1 cellular context compared by ENCODE assay signal in the genomic region with DNA sequence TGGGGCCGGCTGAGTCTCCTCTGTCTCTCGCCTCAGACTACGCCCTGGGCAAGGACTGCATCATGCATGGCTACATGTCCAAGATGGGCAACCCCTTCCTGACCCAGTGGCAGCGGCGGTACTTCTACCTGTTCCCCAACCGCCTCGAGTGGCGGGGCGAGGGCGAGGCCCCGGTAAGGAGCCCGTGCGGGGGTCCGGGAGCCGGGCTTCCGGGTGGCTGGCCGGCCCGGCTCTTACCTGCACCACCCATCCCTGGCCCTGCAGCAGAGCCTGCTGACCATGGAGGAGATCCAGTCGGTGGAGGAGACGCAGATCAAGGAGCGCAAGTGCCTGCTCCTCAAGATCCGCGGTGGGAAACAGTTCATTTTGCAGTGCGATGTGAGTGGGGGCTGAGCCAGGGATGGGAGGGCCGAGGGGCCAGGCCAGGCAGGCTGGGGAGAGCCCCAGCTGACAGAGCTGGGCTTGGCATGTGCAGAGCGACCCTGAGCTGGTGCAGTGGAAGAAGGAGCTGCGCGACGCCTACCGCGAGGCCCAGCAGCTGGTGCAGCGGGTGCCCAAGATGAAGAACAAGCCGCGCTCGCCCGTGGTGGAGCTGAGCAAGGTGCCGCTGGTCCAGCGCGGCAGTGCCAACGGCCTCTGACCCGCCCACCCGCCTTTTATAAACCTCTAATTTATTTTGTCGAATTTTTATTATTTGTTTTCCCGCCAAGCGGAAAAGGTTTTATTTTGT.
A peak's percentile ranks its signal among the peaks of the same experiment; 100 is the strongest.
TF ChIP-seq lines count a peak whose summit lies in the region.

No MANE protein-coding gene starts in this region.

TF ChIP-seq in K562, 482 proteins besides CTCF, POLR2A, EP300 and RAD21:
- TF ChIP-seq SP2 (IDR thresholded peaks at IDR 0.05; ENCODE audit: extremely low read depth, low read depth, low read length, poor library complexity, severe bottlenecking) (no peak), PPARD (CRISPR knock-in tag; IDR thresholded peaks at IDR 0.05) (no peak), ZNF778 (CRISPR knock-in tag; IDR thresholded peaks at IDR 0.05) (no peak), ZNF445 (CRISPR knock-in tag; IDR thresholded peaks at IDR 0.05; ENCODE audit: low read depth) (no peak), ZC3H8 (IDR thresholded peaks at IDR 0.05) (no peak), ZNF146 (CRISPR knock-in tag; IDR thresholded peaks at IDR 0.05; ENCODE audit: unreplicated experiment) (no peak), KLF6 (CRISPR knock-in tag; IDR thresholded peaks at IDR 0.05; ENCODE audit: borderline replicate concordance) (no peak), RBFOX2 (IDR thresholded peaks at IDR 0.05; ENCODE audit: low read depth, low read length) (0 out of 2 replicates have a peak, but pooled peaks have one; percentile 1), CSDE1 (IDR thresholded peaks at IDR 0.05) (no peak), CBFA2T3 (IDR thresholded peaks at IDR 0.05) (no peak), U2AF2 (optimal IDR thresholded peaks at IDR 0.05; ENCODE audit: low read depth, low read length) (no peak), HDGF (IDR thresholded peaks at IDR 0.05) (no peak), KDM5B (IDR thresholded peaks at IDR 0.05; ENCODE audit: insufficient replicate concordance, low read depth, low read length) (no peak), ILF3 (IDR thresholded peaks at IDR 0.05; ENCODE audit: borderline replicate concordance) (no peak), HMG20A (CRISPR knock-in tag; conservative IDR thresholded peaks at IDR 0.05) (no peak), BRD9 (IDR thresholded peaks at IDR 0.05; ENCODE audit: low read depth, partially characterized antibody) (no peak), ZZZ3 (IDR thresholded peaks at IDR 0.05) (no peak), POLR2G (IDR thresholded peaks at IDR 0.05; ENCODE audit: low read depth, low read length) (peak; percentile 37), KDM4B (IDR thresholded peaks at IDR 0.05; ENCODE audit: borderline replicate concordance in 2 of 2, low read depth in 1 of 2) (no peak), CCAR2 (IDR thresholded peaks at IDR 0.05; ENCODE audit: low read depth, low read length) (no peak), ZFX (CRISPR knock-in tag; IDR thresholded peaks at IDR 0.05) (0 out of 2 replicates have a peak, but pooled peaks have one; percentile 15), BACH1 (tag; IDR thresholded peaks at IDR 0.05) (no peak), SIN3A (IDR thresholded peaks at IDR 0.05; ENCODE audit: borderline replicate concordance in 2 of 2, control insufficient read depth in 1 of 2, low read depth in 2 of 2, low read length in 2 of 2) (no peak), CEBPG (CRISPR knock-in tag; IDR thresholded peaks at IDR 0.05) (no peak), CEBPG (tag; conservative IDR thresholded peaks at IDR 0.05 in 1 of 2, IDR thresholded peaks at IDR 0.05 in 1 of 2) (no peak), HNRNPL (IDR thresholded peaks at IDR 0.05; ENCODE audit: low read depth, low read length) (0 out of 2 replicates have a peak, but pooled peaks have one; percentile 37)
- TF ChIP-seq, protein P1, sequence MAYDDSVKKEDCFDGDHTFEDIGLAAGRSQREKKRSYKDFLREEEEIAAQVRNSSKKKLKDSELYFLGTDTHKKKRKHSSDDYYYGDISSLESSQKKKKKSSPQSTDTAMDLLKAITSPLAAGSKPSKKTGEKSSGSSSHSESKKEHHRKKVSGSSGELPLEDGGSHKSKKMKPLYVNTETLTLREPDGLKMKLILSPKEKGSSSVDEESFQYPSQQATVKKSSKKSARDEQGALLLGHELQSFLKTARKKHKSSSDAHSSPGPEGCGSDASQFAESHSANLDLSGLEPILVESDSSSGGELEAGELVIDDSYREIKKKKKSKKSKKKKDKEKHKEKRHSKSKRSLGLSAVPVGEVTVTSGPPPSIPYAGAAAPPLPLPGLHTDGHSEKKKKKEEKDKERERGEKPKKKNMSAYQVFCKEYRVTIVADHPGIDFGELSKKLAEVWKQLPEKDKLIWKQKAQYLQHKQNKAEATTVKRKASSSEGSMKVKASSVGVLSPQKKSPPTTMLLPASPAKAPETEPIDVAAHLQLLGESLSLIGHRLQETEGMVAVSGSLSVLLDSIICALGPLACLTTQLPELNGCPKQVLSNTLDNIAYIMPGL (CRISPR knock-in tag; IDR thresholded peaks at IDR 0.05), result no peak
- TF ChIP-seq, protein P2, sequence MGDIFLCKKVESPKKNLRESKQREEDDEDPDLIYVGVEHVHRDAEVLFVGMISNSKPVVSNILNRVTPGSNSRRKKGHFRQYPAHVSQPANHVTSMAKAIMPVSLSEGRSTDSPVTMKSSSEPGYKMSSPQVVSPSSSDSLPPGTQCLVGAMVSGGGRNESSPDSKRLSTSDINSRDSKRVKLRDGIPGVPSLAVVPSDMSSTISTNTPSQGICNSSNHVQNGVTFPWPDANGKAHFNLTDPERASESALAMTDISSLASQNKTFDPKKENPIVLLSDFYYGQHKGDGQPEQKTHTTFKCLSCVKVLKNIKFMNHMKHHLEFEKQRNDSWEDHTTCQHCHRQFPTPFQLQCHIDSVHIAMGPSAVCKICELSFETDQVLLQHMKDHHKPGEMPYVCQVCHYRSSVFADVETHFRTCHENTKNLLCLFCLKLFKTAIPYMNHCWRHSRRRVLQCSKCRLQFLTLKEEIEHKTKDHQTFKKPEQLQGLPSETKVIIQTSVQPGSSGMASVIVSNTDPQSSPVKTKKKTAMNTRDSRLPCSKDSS (IDR thresholded peaks at IDR 0.05; ENCODE audit: low read depth, partially characterized antibody), result no peak
